14 cellular contexts compared by ENCODE assay signal in genomic region chr11:87300640-87301381, GRCh38.
DNase-seq lines count a peak whose midpoint lies in the region; ATAC-seq, FAIRE-seq and TF ChIP-seq lines count a peak whose summit lies in the region.
"Had no signal": no experiment of that assay in that cellular context is flagged by ENCODE, and none has a peak within 500 bp of the region (broad histone marks: within the 10 kb centered on the region; RNA-seq: fewer than 3 reads in every experiment).

No MANE protein-coding gene starts in this region.

- H3K9me2 ChIP-seq in SK-N-SH: no peaks in the 10 kb centered on the region

- H3K27ac ChIP-seq in SK-N-SH (ENCODE audit: low read depth in 2 of 2, low read length in 1 of 2) (no peak overlapping the region), astrocyte (ENCODE audit: low read depth, low read length) (no peak overlapping the region), substantia nigra (ENCODE audit: low read depth, low read length, poor library complexity, severe bottlenecking) (no peak overlapping the region)
- H3K27ac ChIP-seq: PC-9, uterus had no signal

- no peaks in the 10 kb centered on the region for H3K27me3 Mint-ChIP-seq in astrocyte (ENCODE audit: low read depth, unreplicated experiment)
- H3K27me3 Mint-ChIP-seq: activated CD4-positive, alpha-beta T cell treated with anti-CD3 and anti-CD28 coated beads, Interleukin-2, amount 10 ng/mL, durations not matched to agents 7 days and 5 days; IgD-negative memory B cell; naive B cell had no signal

- peaks cover 9% of the 10 kb centered on the region for H3K4me1 Mint-ChIP-seq in astrocyte (ENCODE audit: low read depth, unreplicated experiment)
- H3K4me1 Mint-ChIP-seq: IgD-negative memory B cell, naive B cell had no signal

- ATAC-seq in SK-N-SH treated with all-trans-retinoic acid at 6 μM for 48 hours (peak; percentile 71), HG03280 (IDR thresholded peaks at IDR 0.05; ENCODE audit: unreplicated experiment) (peak; percentile 82)
- ATAC-seq: GM23338 had no signal

- no peak overlapping the region for H3K9ac ChIP-seq in SK-N-SH
- no peak overlapping the region for H3K9ac ChIP-seq in astrocyte (ENCODE audit: low read length)

- TF ChIP-seq RAD21 in SK-N-SH (IDR thresholded peaks at IDR 0.05; ENCODE audit: low read length): no peak

- CTCF ChIA-PET in SK-N-SH (lab: Yijun Ruan, JAX): interaction anchor here (0.7 to 4.3 kb wide), 7 partner anchors 10 to 692 kb away, joined by 3 to 24 read pairs (median 4); no protein-coding TSS in a partner anchor

- H3K27ac Mint-ChIP-seq in astrocyte (ENCODE audit: unreplicated experiment): peak overlapping the region; percentile 18
- H3K27ac Mint-ChIP-seq: activated CD4-positive, alpha-beta T cell treated with anti-CD3 and anti-CD28 coated beads, Interleukin-2, amount 10 ng/mL, durations not matched to agents 7 days and 5 days; GM23338; IgD-negative memory B cell; naive B cell had no signal

- no peaks in the 10 kb centered on the region for H3K9me3 ChIP-seq in SK-N-SH
- H3K9me3 ChIP-seq in astrocyte (ENCODE audit: insufficient read depth, low read depth, low read length): no peaks in the 10 kb centered on the region
- H3K9me3 ChIP-seq: uterus had no signal

- no peaks in the 10 kb centered on the region for H3F3A ChIP-seq in SK-N-SH (replicated peaks; ENCODE audit: insufficient read depth)

- no peak overlapping the region for H3K4me3 ChIP-seq in SK-N-SH (ENCODE audit: low read depth in 2 of 2, low read length in 1 of 2)
- no peak overlapping the region for H3K4me3 ChIP-seq in astrocyte (ENCODE audit: insufficient read depth, low read depth, low read length)
- H3K4me3 ChIP-seq: GM23338, PC-9, uterus had no signal

- no peak for TF ChIP-seq CTCF in SK-N-SH (IDR thresholded peaks at IDR 0.05)
- no peak for TF ChIP-seq CTCF in astrocyte (IDR thresholded peaks at IDR 0.05; ENCODE audit: insufficient read depth, low read depth, low read length)

- POLR2A ChIA-PET in SK-N-SH (lab: Yijun Ruan, JAX): no interaction called here

- H3K36me3 Mint-ChIP-seq in astrocyte (ENCODE audit: low read depth, unreplicated experiment): no peaks in the 10 kb centered on the region
- H3K36me3 Mint-ChIP-seq: naive B cell had no signal

- no peak for TF ChIP-seq EP300 in SK-N-SH (IDR thresholded peaks at IDR 0.05; ENCODE audit: borderline replicate concordance in 1 of 2, low read depth in 1 of 2, low read length in 1 of 2)

- H3K4me2 ChIP-seq in SK-N-SH (no peak overlapping the region), astrocyte (ENCODE audit: low read length) (no peak overlapping the region)
- H3K4me2 ChIP-seq: PC-9 had no signal

- H3K27me3 ChIP-seq in SK-N-SH (ENCODE audit: insufficient read depth) (no peaks in the 10 kb centered on the region), astrocyte (ENCODE audit: insufficient read depth, low read length) (no peaks in the 10 kb centered on the region)
- H3K27me3 ChIP-seq: uterus had no signal

- H3K36me3 ChIP-seq in SK-N-SH (replicated peaks in 1 of 2; ENCODE audit: control insufficient read depth in 1 of 2, insufficient read depth in 2 of 2, low read length in 1 of 2): no peaks in the 10 kb centered on the region
- no peaks in the 10 kb centered on the region for H3K36me3 ChIP-seq in astrocyte (ENCODE audit: insufficient read depth, low read length)
- H3K36me3 ChIP-seq: uterus had no signal

- peaks cover 0 to 3% of the 10 kb centered on the region in 2 experiments; a peak in 3 of 4 replicates for H3K4me1 ChIP-seq in SK-N-SH (ENCODE audit: control insufficient read depth in 1 of 2, insufficient read depth in 2 of 2, low read depth in 1 of 2, low read length in 1 of 2)
- H3K4me1 ChIP-seq in astrocyte (ENCODE audit: insufficient read depth, low read length): no peaks in the 10 kb centered on the region
- H3K4me1 ChIP-seq: uterus had no signal

- no peak for DNase-seq in SK-N-SH
- no peak for DNase-seq in astrocyte (ENCODE audit: low read depth)
- peak; percentile 7 for DNase-seq in retina
- DNase-seq in activated CD4-positive, alpha-beta T cell treated with anti-CD3 and anti-CD28 coated beads, Interleukin-2, amount 50 U/mL, for 4 hours: no peak
- no peak for DNase-seq in substantia nigra (lab: John Stamatoyannopoulos, UW)
- DNase-seq in ecto neural progenitor cell (ENCODE audit: low spot score): no peak
- DNase-seq: activated CD4-positive, alpha-beta T cell treated with anti-CD3 and anti-CD28 coated beads, Interleukin-2, amount 10 ng/mL, durations not matched to agents 7 days and 5 days; naive B cell; PC-9; uterus had no signal

- H2AFZ ChIP-seq in SK-N-SH (ENCODE audit: low read depth): no peak overlapping the region
- no peak overlapping the region for H2AFZ ChIP-seq in astrocyte (ENCODE audit: low read depth, low read length)
- H2AFZ ChIP-seq: GM23338, PC-9 had no signal

- no peak overlapping the region for H3K4me3 Mint-ChIP-seq in astrocyte (ENCODE audit: unreplicated experiment)
- H3K4me3 Mint-ChIP-seq: activated CD4-positive, alpha-beta T cell treated with anti-CD3 and anti-CD28 coated beads, Interleukin-2, amount 10 ng/mL, durations not matched to agents 7 days and 5 days; GM23338; IgD-negative memory B cell; naive B cell had no signal

- no peak for FAIRE-seq in astrocyte (lab: Jason Lieb, UNC)

- H3K79me2 ChIP-seq in SK-N-SH (ENCODE audit: insufficient read depth): no peaks in the 10 kb centered on the region
- no peaks in the 10 kb centered on the region for H3K79me2 ChIP-seq in astrocyte (ENCODE audit: insufficient read depth, low read length)

- no peaks in the 10 kb centered on the region for H3K9me3 Mint-ChIP-seq in astrocyte (ENCODE audit: unreplicated experiment)
- H3K9me3 Mint-ChIP-seq: activated CD4-positive, alpha-beta T cell treated with anti-CD3 and anti-CD28 coated beads, Interleukin-2, amount 10 ng/mL, durations not matched to agents 7 days and 5 days; GM23338; IgD-negative memory B cell; naive B cell had no signal

- 75% methylated on average over 3 of the region's 3 CpGs for WGBS in SK-N-SH (ENCODE audit: low lambda C conversion rate)

- H4K20me1 ChIP-seq in SK-N-SH (ENCODE audit: insufficient read depth) (no peaks in the 10 kb centered on the region), astrocyte (ENCODE audit: insufficient read depth, low read length) (no peaks in the 10 kb centered on the region)

TF ChIP-seq in SK-N-SH treated with all-trans-retinoic acid at 6 μM for 48 hours, 23 proteins besides CTCF, POLR2A, EP300 and RAD21 (continues in another document):
- no peak for TF ChIP-seq RARB (CRISPR knock-in tag; IDR thresholded peaks at IDR 0.05)
- no peak for TF ChIP-seq TSHZ2 (CRISPR knock-in tag; IDR thresholded peaks at IDR 0.05)
- TF ChIP-seq ARNTL (CRISPR knock-in tag; IDR thresholded peaks at IDR 0.05; ENCODE audit: borderline replicate concordance, low read depth): no peak
- TF ChIP-seq OSR1 (CRISPR knock-in tag; IDR thresholded peaks at IDR 0.05): no peak

TF ChIP-seq in SK-N-SH, 30 proteins besides CTCF, POLR2A, EP300 and RAD21:
- TF ChIP-seq PBX3 (IDR thresholded peaks at IDR 0.05) (no peak), NRF1 (IDR thresholded peaks at IDR 0.05; ENCODE audit: low read depth, low read length) (no peak), POLR2AphosphoS5 (IDR thresholded peaks at IDR 0.05; ENCODE audit: low read depth, low read length) (no peak), TEAD4 (IDR thresholded peaks at IDR 0.05; ENCODE audit: borderline replicate concordance, insufficient read depth) (no peak), MEF2A (IDR thresholded peaks at IDR 0.05; ENCODE audit: borderline replicate concordance, low read depth) (no peak), TCF12 (IDR thresholded peaks at IDR 0.05) (no peak), GATA2 (CRISPR knock-in tag; IDR thresholded peaks at IDR 0.05) (no peak), GABPA (IDR thresholded peaks at IDR 0.05; ENCODE audit: low read depth) (no peak), NFIC (IDR thresholded peaks at IDR 0.05; ENCODE audit: borderline replicate concordance) (no peak), YY1 (IDR thresholded peaks at IDR 0.05; ENCODE audit: low read depth) (no peak), FOXJ3 (CRISPR knock-in tag; IDR thresholded peaks at IDR 0.05) (no peak), EZH2phosphoT487 (IDR thresholded peaks at IDR 0.05; ENCODE audit: borderline replicate concordance, low read depth) (no peak), TAF1 (IDR thresholded peaks at IDR 0.05; ENCODE audit: borderline replicate concordance, low read depth, low read length) (no peak), IRF3 (IDR thresholded peaks at IDR 0.05; ENCODE audit: low read depth, low read length) (no peak), SMC3 (IDR thresholded peaks at IDR 0.05; ENCODE audit: low read depth, low read length) (no peak), JUND (IDR thresholded peaks at IDR 0.05) (no peak), RCOR1 (IDR thresholded peaks at IDR 0.05; ENCODE audit: low read length) (no peak), SIN3A (IDR thresholded peaks at IDR 0.05; ENCODE audit: borderline replicate concordance, low read depth, low read length) (no peak)
